21 cellular contexts compared by ENCODE assay signal in genomic region chrX:149511081-149511480, GRCh38.
A peak's percentile ranks its signal among the peaks of the same experiment; 100 is the strongest.
DNase-seq lines count a peak whose midpoint lies in the region; ATAC-seq lines count a peak whose summit lies in the region.
"Had no signal": no experiment of that assay in that cellular context is flagged by ENCODE, and none has a peak within 500 bp of the region (broad histone marks: within the 10 kb centered on the region; RNA-seq: fewer than 3 reads in every experiment).

No MANE protein-coding gene starts in this region.

- DNase-seq in SIG-M5 treated with dmso at 0.1 percent for 504 hours (lab: John Stamatoyannopoulos, UW; ENCODE audit: unreplicated experiment) (peak; percentile 34), SIG-M5 (lab: John Stamatoyannopoulos, UW) (no peak), amniotic epithelial cell (ENCODE audit: low read depth) (peak; percentile 8), iris pigment epithelial cell (ENCODE audit: low read depth) (peak; percentile 29), NCI-H524 (lab: John Stamatoyannopoulos, UW) (no peak), NCI-H524 treated with DMSO at 0.1 percent for 48 hours (lab: John Stamatoyannopoulos, UW) (no peak), hepatic stellate cell (ENCODE audit: low spot score) (no peak)
- DNase-seq: activated CD4-positive, alpha-beta memory T cell treated with anti-CD3 and anti-CD28 coated beads for 36 hours; activated CD4-positive, CD25-positive, alpha-beta regulatory T cell; adrenal gland; DND-41; gastrocnemius medialis; NCI-H1048; NCI-H2029; occipital lobe; Peyer's patch; stimulated activated CD4-positive, alpha-beta T cell treated with anti-CD3 and anti-CD28 coated beads, Interleukin-4, amount 100 ng/mL, for 1 hour; stimulated activated naive CD4-positive, alpha-beta T cell; T1000; thyroid gland had no signal

- no peak for ATAC-seq in HG02981 (IDR thresholded peaks at IDR 0.05; ENCODE audit: unreplicated experiment)
- ATAC-seq: gastrocnemius medialis had no signal

Comparison
In these comparisons a context has a peak if more than half of its experiments do, and no peak if none do; other contexts are left out.
1. DNase-seq: peak in SIG-M5 treated with dmso at 0.1 percent for 504 hours (single experiment), amniotic epithelial cell (single experiment) and iris pigment epithelial cell (single experiment); none in SIG-M5 (single experiment), NCI-H524 (0 of 2), NCI-H524 treated with DMSO at 0.1 percent for 48 hours (single experiment) and hepatic stellate cell (single experiment).